Comparison of ENCODE assay signal across 12 cellular contexts in genomic region chr19:15285896-15286591, GRCh38. TPM values are rescaled to one million over a fixed set of nuclear protein-coding genes. Genes with fewer than 3 reads are reported as not detected.
DNase-seq lines count a peak whose midpoint lies in the region; ATAC-seq, FAIRE-seq and TF ChIP-seq lines count a peak whose summit lies in the region.
"Had no signal": no experiment of that assay in that cellular context is flagged by ENCODE, and none has a peak within 500 bp of the region (broad histone marks: within the 10 kb centered on the region; RNA-seq: fewer than 3 reads in every experiment).

No MANE protein-coding gene starts in this region.

- H3K4me3 ChIP-seq in neural progenitor cell, result no peak overlapping the region
- H3K4me3 ChIP-seq: right atrium auricular region had no signal

- no peak overlapping the region for H3K9ac ChIP-seq in neural progenitor cell

- no peak; the same call in 1 of the 2 replicates for TF ChIP-seq POLR2A in GM12892 (IDR thresholded peaks at IDR 0.05; ENCODE audit: low read depth, low read length)

- DNase-seq in GM12892 (ENCODE audit: insufficient read length), result peak; percentile 38
- peak; percentile 43 for DNase-seq in SKM-1 (lab: John Stamatoyannopoulos, UW; ENCODE audit: unreplicated experiment)
- DNase-seq in neural progenitor cell (ENCODE audit: low spot score), result peak; percentile 32
- DNase-seq in frontal cortex (ENCODE audit: low spot score in 2 of 2), result no peak
- DNase-seq: activated effector memory CD4-positive, alpha-beta T cell treated with Interleukin-2 at 50 U/mL for 16 hours had no signal

- peaks cover 100% of the 10 kb centered on the region for H3K79me2 ChIP-seq in neural progenitor cell (ENCODE audit: low read depth)

- H3K27me3 ChIP-seq in neural progenitor cell, result no peaks in the 10 kb centered on the region
- H3K27me3 ChIP-seq: right atrium auricular region had no signal

- peaks cover 100% of the 10 kb centered on the region for H4K20me1 ChIP-seq in neural progenitor cell (ENCODE audit: low read depth)

- H3K36me3 Mint-ChIP-seq in neural progenitor cell, result no peaks in the 10 kb centered on the region

- H3F3A ChIP-seq in neural progenitor cell (ENCODE audit: low read depth), result peaks cover 14% of the 10 kb centered on the region

- H3K4me3 Mint-ChIP-seq in neural progenitor cell, result no peak overlapping the region

- ATAC-seq in HG02610 (IDR thresholded peaks at IDR 0.05; ENCODE audit: unreplicated experiment) (peak; percentile 56), GM18870 (IDR thresholded peaks at IDR 0.05; ENCODE audit: unreplicated experiment) (no peak), GM19463 (IDR thresholded peaks at IDR 0.05; ENCODE audit: unreplicated experiment) (no peak)

- H3K27me3 Mint-ChIP-seq in neural progenitor cell (ENCODE audit: insufficient read depth, low read depth), result no peaks in the 10 kb centered on the region

- no peaks in the 10 kb centered on the region for H3K36me3 ChIP-seq in neural progenitor cell
- H3K36me3 ChIP-seq: right atrium auricular region had no signal

- FAIRE-seq in GM12892 (lab: Jason Lieb, UNC) (peak; percentile 91), frontal cortex (lab: Jason Lieb, UNC) (no peak)
- FAIRE-seq: H54, islet of Langerhans had no signal

- TF ChIP-seq CTCF in neural progenitor cell (IDR thresholded peaks at IDR 0.05), result no peak

- H3K9me3 ChIP-seq in neural progenitor cell (ENCODE audit: low read depth), result no peaks in the 10 kb centered on the region
- H3K9me3 ChIP-seq: right atrium auricular region had no signal

- H2AFZ ChIP-seq in neural progenitor cell (replicated peaks), result no peak overlapping the region

- peaks cover 89% of the 10 kb centered on the region for H3K4me1 Mint-ChIP-seq in neural progenitor cell

- peak overlapping the region; percentile 52 for H3K27ac Mint-ChIP-seq in neural progenitor cell

- H3K4me1 ChIP-seq in neural progenitor cell, result peaks cover 60% of the 10 kb centered on the region

- no peaks in the 10 kb centered on the region for H3K9me3 Mint-ChIP-seq in neural progenitor cell

- peak overlapping the region; percentile 37 for H3K4me2 ChIP-seq in neural progenitor cell

- H3K27ac ChIP-seq in neural progenitor cell, result no peak overlapping the region
- H3K27ac ChIP-seq: right atrium auricular region had no signal

RNA-seq across cellular contexts. Expression of gene BRD4, which starts 46.3 kb away (rescaled TPM):
- polyA plus RNA-seq in GM12892 (2012; ENCODE audit: missing spikeins), result 20.4 TPM
- 14.5 and 20.9 TPM in 2 replicates for total RNA-seq in neural progenitor cell (ENCODE audit: low replicate concordance)
- 11.4 TPM for total RNA-seq in frontal cortex

RNA-seq across cellular contexts. Expression of gene EPHX3, which starts 53.8 kb away (rescaled TPM):
- not detected for polyA plus RNA-seq in GM12892 (2012; ENCODE audit: missing spikeins)
- total RNA-seq in neural progenitor cell (ENCODE audit: low replicate concordance), result 2.2 and 2.3 TPM in 2 replicates
- under 0.01 TPM for total RNA-seq in frontal cortex
- total RNA-seq: SK-MEL-5 had no signal

Comparison
In these comparisons a context has a peak if more than half of its experiments do, and no peak if none do; other contexts are left out.
1. DNase-seq: peak in GM12892 (single experiment), SKM-1 (single experiment) and neural progenitor cell (single experiment); none in frontal cortex (0 of 2).